27 cellular contexts compared by ENCODE assay signal in genomic region chr3:149860881-149861280, GRCh38.
"Had no signal": no experiment of that assay in that cellular context is flagged by ENCODE, and none has a peak within 500 bp of the region (broad histone marks: within the 10 kb centered on the region; RNA-seq: fewer than 3 reads in every experiment).

No MANE protein-coding gene starts in this region.

- H3K4me3 Mint-ChIP-seq: activated CD4-positive, alpha-beta memory T cell treated with anti-CD3 and anti-CD28 coated beads, Interleukin-2, amount 10 ng/mL, durations not matched to agents 7 days and 5 days; activated naive CD4-positive, alpha-beta T cell treated with anti-CD3 and anti-CD28 coated beads for 36 hours; activated naive CD8-positive, alpha-beta T cell; activated T-helper 17 cell treated with anti-CD3 and anti-CD28 coated beads, Interleukin-2, amount 50 U/mL, for 72 hours; T-cell had no signal

- H3K27me3 Mint-ChIP-seq: activated CD4-positive, alpha-beta memory T cell treated with anti-CD3 and anti-CD28 coated beads, Interleukin-2, amount 10 ng/mL, durations not matched to agents 7 days and 5 days; activated naive CD8-positive, alpha-beta T cell; activated T-helper 17 cell treated with anti-CD3 and anti-CD28 coated beads, Interleukin-2, amount 50 U/mL, for 72 hours; T-cell had no signal

- ATAC-seq: activated T-helper 17 cell treated with anti-CD3 and anti-CD28 coated beads, Interleukin-2, amount 50 U/mL, for 72 hours; T-cell had no signal

- H3K27ac Mint-ChIP-seq: activated CD4-positive, alpha-beta memory T cell treated with anti-CD3 and anti-CD28 coated beads, Interleukin-2, amount 10 ng/mL, durations not matched to agents 7 days and 5 days; activated naive CD4-positive, alpha-beta T cell treated with anti-CD3 and anti-CD28 coated beads for 36 hours; activated naive CD8-positive, alpha-beta T cell; activated T-helper 17 cell treated with anti-CD3 and anti-CD28 coated beads, Interleukin-2, amount 50 U/mL, for 72 hours; T-cell had no signal

- H3K4me1 Mint-ChIP-seq: activated CD4-positive, alpha-beta memory T cell treated with anti-CD3 and anti-CD28 coated beads, Interleukin-2, amount 10 ng/mL, durations not matched to agents 7 days and 5 days had no signal

- H3K9me3 Mint-ChIP-seq: activated T-helper 17 cell treated with anti-CD3 and anti-CD28 coated beads, Interleukin-2, amount 50 U/mL, for 72 hours had no signal

- DNase-seq: activated CD4-positive, alpha-beta memory T cell treated with anti-CD3 and anti-CD28 coated beads, Interleukin-2, amount 10 ng/mL, durations not matched to agents 7 days and 5 days; activated CD4-positive, alpha-beta T cell treated with anti-CD3 and anti-CD28 coated beads, Interleukin-2, amount 50 U/mL, for 1 hour; activated CD4-positive, CD25-positive, alpha-beta regulatory T cell; activated gamma-delta T cell; activated naive CD4-positive, alpha-beta T cell treated with anti-CD3 and anti-CD28 coated beads for 36 hours; activated T-cell treated with anti-CD3 and anti-CD28 coated beads for 4 hours; activated T-cell treated with anti-CD3 and anti-CD28 coated beads, Interleukin-2, amount 50 U/mL, for 48 hours; anterior cingulate cortex; cerebellar nuclear complex; KG1; NCI-H1092; NCI-H1417 treated with DMSO at 0.1 percent for 48 hours; NCI-H1694; NCI-H2029; NCI-H2107; NCI-H2171 treated with DMSO at 0.1 percent for 48 hours; NCI-H226; NCI-H69; NK-92 treated with Interleukin-12 subunit alpha and Interleukin-12 subunit beta, amount 100 ng/mL, for 24 hours; OCI-M1; Peyer's patch; Right ventricle myocardium superior; T-cell; T-helper 2 cell; T1000 had no signal
